Comparison of ENCODE assay signal across 8 cellular contexts in the genomic region with DNA sequence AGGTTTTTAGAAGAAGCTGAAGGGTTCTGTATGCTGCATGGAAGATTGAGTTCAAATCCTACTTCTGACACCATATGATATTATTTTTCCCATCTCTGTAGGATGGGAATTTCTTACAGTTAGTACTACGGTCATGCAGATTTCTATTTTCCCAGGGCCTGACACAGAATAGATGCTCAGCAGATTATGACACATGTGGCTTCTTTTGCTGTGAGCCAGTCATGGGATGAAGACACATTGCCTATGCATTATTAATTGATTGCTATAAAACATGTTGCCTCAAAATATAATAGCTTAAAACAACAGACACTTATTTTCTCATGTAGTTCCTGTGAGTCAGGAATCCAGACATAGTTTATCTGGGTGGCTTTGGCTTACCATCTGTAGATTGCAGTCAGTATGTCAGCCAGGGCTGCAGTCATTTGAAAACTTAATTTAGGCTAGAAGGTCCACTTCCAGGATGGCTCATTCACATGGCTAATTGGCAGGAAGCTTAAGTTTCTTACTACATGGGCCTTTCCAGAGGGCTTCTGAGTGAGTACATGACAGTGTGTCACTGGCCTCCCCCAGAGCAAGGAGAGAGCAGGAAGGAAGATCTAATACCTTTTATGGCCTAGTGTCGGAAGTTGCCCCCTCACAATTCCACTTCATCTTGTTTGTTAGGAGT. TPM values are rescaled to one million over a fixed set of nuclear protein-coding genes. Genes with fewer than 3 reads are reported as not detected.
A peak's percentile ranks its signal among the peaks of the same experiment; 100 is the strongest.
DNase-seq lines count a peak whose midpoint lies in the region; ATAC-seq and TF ChIP-seq lines count a peak whose summit lies in the region.

No MANE protein-coding gene starts in this region.

- H3K4me1 Mint-ChIP-seq in endothelial cell (ENCODE audit: unreplicated experiment): peaks cover 25% of the 10 kb centered on the region

- no peak for TF ChIP-seq CTCF in endothelial cell (IDR thresholded peaks at IDR 0.05; ENCODE audit: unreplicated experiment)
- TF ChIP-seq CTCF in sigmoid colon (IDR thresholded peaks at IDR 0.05): no peak

- no peaks in the 10 kb centered on the region for H3K27me3 Mint-ChIP-seq in endothelial cell (ENCODE audit: unreplicated experiment)

- no peak overlapping the region for H3K4me3 Mint-ChIP-seq in endothelial cell (ENCODE audit: unreplicated experiment)

- H3K4me1 ChIP-seq in sigmoid colon: peaks cover 0 to 64% (median 52%) of the 10 kb centered on the region in 4 donors

- peaks cover 10% of the 10 kb centered on the region for H3K36me3 Mint-ChIP-seq in endothelial cell (ENCODE audit: low read depth, unreplicated experiment)

- ATAC-seq in GM21390 (IDR thresholded peaks at IDR 0.05; ENCODE audit: unreplicated experiment): no peak

- H3K27ac Mint-ChIP-seq in endothelial cell (ENCODE audit: unreplicated experiment): no peak overlapping the region

- H3K4me3 ChIP-seq in sigmoid colon: no peak overlapping the region

- TF ChIP-seq EP300 in sigmoid colon (IDR thresholded peaks at IDR 0.05): no peak

- no peaks in the 10 kb centered on the region for H3K27me3 ChIP-seq in sigmoid colon

- intact Hi-C loops in sigmoid colon (cut with DNase I): no loop called here

- 57 to 79% methylated on average over 2 of the region's 2 CpGs for WGBS in sigmoid colon, 2 donors

- H3K27ac ChIP-seq in sigmoid colon: peak overlapping the region in 1 of 4 donors; percentile 16

- no peaks in the 10 kb centered on the region for H3K9me3 Mint-ChIP-seq in endothelial cell (ENCODE audit: unreplicated experiment)

- no peak for TF ChIP-seq POLR2A in sigmoid colon (IDR thresholded peaks at IDR 0.05)

- peaks cover 0 to 21% (median 0%) of the 10 kb centered on the region in 4 donors for H3K36me3 ChIP-seq in sigmoid colon

- DNase-seq in ELF-1 (ENCODE audit: low read depth, low spot score): peak; percentile 40
- DNase-seq in NCI-H510A treated with DMSO at 0.1 percent for 48 hours (lab: John Stamatoyannopoulos, UW): peak; percentile 60
- DNase-seq in dedifferentiated amniotic fluid mesenchymal stem cell (ENCODE audit: extremely low spot score): peak; percentile 37
- peak; percentile 59 for DNase-seq in non-pigmented ciliary epithelial cell (ENCODE audit: low read depth)
- no peak for DNase-seq in HT-29 (ENCODE audit: low spot score)
- no peak for DNase-seq in endothelial cell (ENCODE audit: low spot score)
- DNase-seq in sigmoid colon: no peak

- no peaks in the 10 kb centered on the region for H3K9me3 ChIP-seq in sigmoid colon

RNA-seq across cellular contexts. Expression of a gene that starts 29.5 kb away (rescaled TPM):
- total RNA-seq in HT-29 (2014; rRNA removed; shearing (Covaris generic)): 14.9 and 17.2 TPM in 2 replicates
- total RNA-seq in endothelial cell (ENCODE audit: unreplicated experiment) (72.7 TPM), sigmoid colon (10 to 100 TPM; 22.0 to 33.2 (median 22.4) TPM)
- polyA plus RNA-seq in sigmoid colon: 10 to 100 TPM; 26.4 to 45.0 (median 43.2) TPM

Comparison
In these comparisons a context has a peak if more than half of its experiments do, and no peak if none do; other contexts are left out.
1. DNase-seq: peak in ELF-1 (single experiment), NCI-H510A treated with DMSO at 0.1 percent for 48 hours (single experiment), dedifferentiated amniotic fluid mesenchymal stem cell (single experiment) and non-pigmented ciliary epithelial cell (single experiment); none in HT-29 (single experiment), endothelial cell (single experiment) and sigmoid colon (single experiment).